ENCODE assay signal across 8 cellular contexts in genomic region chr4:184310171-184310567, GRCh38.
DNase-seq lines count a peak whose midpoint lies in the region; ATAC-seq and TF ChIP-seq lines count a peak whose summit lies in the region.

No MANE protein-coding gene starts in this region.

- H3K9me3 Mint-ChIP-seq in central memory CD8-positive, alpha-beta T cell = no peaks in the 10 kb centered on the region

- H3K9me3 ChIP-seq in PC-3 (ENCODE audit: low read length) = no peaks in the 10 kb centered on the region
- H3K9me3 ChIP-seq in prostate gland = no peaks in the 10 kb centered on the region

- TF ChIP-seq CTCF in PC-3 (conservative IDR thresholded peaks at IDR 0.05; ENCODE audit: low read depth, low read length) (peak; percentile 25), prostate gland (IDR thresholded peaks at IDR 0.05) (peak in 2 of 4 experiments; percentile 10 to 24)

- intact Hi-C loops in PC-3 (cut with micrococcal nuclease) = no loop called here
- intact Hi-C loops in prostate gland (cut with DNase I) = no loop called here

- H2AFZ ChIP-seq in PC-3 (ENCODE audit: low read length) = no peak overlapping the region

- no peaks in the 10 kb centered on the region for H3K27me3 ChIP-seq in PC-3 (ENCODE audit: low read length)
- H3K27me3 ChIP-seq in prostate gland (replicated peaks; ENCODE audit: insufficient read depth) = no peaks in the 10 kb centered on the region

- H3K4me3 Mint-ChIP-seq in central memory CD8-positive, alpha-beta T cell = no peak overlapping the region

- no peaks in the 10 kb centered on the region for H3K36me3 Mint-ChIP-seq in central memory CD8-positive, alpha-beta T cell (ENCODE audit: insufficient read depth)

- H3K4me3 ChIP-seq in PC-3 (ENCODE audit: low read length) = no peak overlapping the region
- no peak overlapping the region for H3K4me3 ChIP-seq in prostate gland

- H3K9ac ChIP-seq in PC-3 (ENCODE audit: low read length) = no peak overlapping the region

- no peaks in the 10 kb centered on the region for H4K20me1 ChIP-seq in PC-3 (ENCODE audit: low read length)

- H3K4me1 ChIP-seq in PC-3 (ENCODE audit: insufficient read depth, low read length) (peaks cover 6% of the 10 kb centered on the region; the same call in 1 of the 2 replicates), prostate gland (replicated peaks) (no peaks in the 10 kb centered on the region)

- POLR2A ChIA-PET in PC-3 (lab: Charles Lee; ENCODE audit: unreplicated experiment) = no interaction called here

- CTCF ChIA-PET in PC-3 (lab: Charles Lee) = no interaction called here

- H3K36me3 ChIP-seq in PC-3 (ENCODE audit: low read depth, low read length) (no peaks in the 10 kb centered on the region), prostate gland (no peaks in the 10 kb centered on the region)

- no peaks in the 10 kb centered on the region for H3K9me2 ChIP-seq in PC-3 (replicated peaks; ENCODE audit: low read length)

- H3K4me2 ChIP-seq in PC-3 (ENCODE audit: low read length) = no peak overlapping the region

- H3K4me1 Mint-ChIP-seq in central memory CD8-positive, alpha-beta T cell = peaks cover 10% of the 10 kb centered on the region

- no TSS peak for BruUV-seq in PC-3 (replicated peaks; lab: Mats Ljungman, UMichigan)

- no peaks in the 10 kb centered on the region for H3K27me3 Mint-ChIP-seq in central memory CD8-positive, alpha-beta T cell

- DNase-seq in PC-3 (peak; percentile 8), prostate gland (ENCODE audit: low spot score) (peak; percentile 3), glomerular visceral epithelial cell (ENCODE audit: extremely low spot score) (no peak), NCI-H2196 treated with DMSO at 0.1 percent for 48 hours (lab: John Stamatoyannopoulos, UW; ENCODE audit: unreplicated experiment) (no peak), COR-L47 (lab: John Stamatoyannopoulos, UW) (no peak), GM19238 (ENCODE audit: insufficient read length, low spot score) (no peak)
- DNase-seq in central memory CD8-positive, alpha-beta T cell (ENCODE audit: low spot score in 2 of 2) = peak in 1 of 2 donors; percentile 36

- H3K27ac Mint-ChIP-seq in central memory CD8-positive, alpha-beta T cell (ENCODE audit: low read depth) = no peak overlapping the region

- no peaks in the 10 kb centered on the region for H3F3A ChIP-seq in PC-3 (ENCODE audit: low read length, unreplicated experiment)

- H3K27ac ChIP-seq in PC-3 (ENCODE audit: low read length) (no peak overlapping the region), prostate gland (no peak overlapping the region)

- ATAC-seq in PC-3 = no peak; the same call in 1 of the 2 replicates
- ATAC-seq in central memory CD8-positive, alpha-beta T cell (replicated peaks; ENCODE audit: extremely low read depth, poor library complexity, severe bottlenecking) = peak; percentile 70

- 79% methylated on average over 10 of the region's 10 CpGs for WGBS in prostate gland

- TF ChIP-seq POLR2A in GM19193 (IDR thresholded peaks at IDR 0.05; ENCODE audit: extremely low read depth, insufficient read depth, insufficient read length) (peak; percentile 60), prostate gland (IDR thresholded peaks at IDR 0.05) (no peak)

- no peaks in the 10 kb centered on the region for H3K79me2 ChIP-seq in PC-3 (ENCODE audit: low read length)

Comparison
In these comparisons a context has a peak if more than half of its experiments do, and no peak if none do; other contexts are left out.
1. DNase-seq: peak in PC-3 (single experiment) and prostate gland (single experiment); none in glomerular visceral epithelial cell (single experiment), NCI-H2196 treated with DMSO at 0.1 percent for 48 hours (single experiment), COR-L47 (single experiment) and GM19238 (single experiment).